23 cellular contexts compared by ENCODE assay signal in the genomic region with DNA sequence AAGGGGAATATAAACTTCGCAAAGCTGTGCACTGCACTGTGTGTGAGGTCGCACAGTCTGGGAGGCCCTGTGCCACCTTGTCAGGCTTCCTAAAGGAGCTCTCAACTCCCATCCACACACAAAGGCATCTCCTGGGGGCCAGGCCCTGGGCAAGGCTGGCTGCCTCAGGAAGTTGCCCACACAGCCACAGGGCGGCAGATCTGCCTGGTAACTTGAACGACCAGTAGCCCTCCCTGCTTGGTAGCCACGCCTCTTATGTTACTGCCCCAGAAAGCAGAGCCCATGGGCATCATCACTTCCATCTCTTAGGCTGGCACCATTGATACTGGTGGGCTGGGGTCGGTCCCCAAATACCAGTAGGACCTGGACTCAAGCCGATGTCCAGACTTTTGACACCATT.
"Had no signal": no experiment of that assay in that cellular context is flagged by ENCODE, and none has a peak within 500 bp of the region (broad histone marks: within the 10 kb centered on the region; RNA-seq: fewer than 3 reads in every experiment).

No MANE protein-coding gene starts in this region.

- H3K36me3 Mint-ChIP-seq: activated naive CD4-positive, alpha-beta T cell treated with anti-CD3 and anti-CD28 coated beads, Interleukin-2, amount 50 U/mL, for 24 hours; natural killer cell treated with Interleukin-12 subunit alpha and Interleukin-12 subunit beta and Interleukin-15 and Interleukin-18, amount 100 ng/mL, for 72 hours had no signal

- H3K27me3 ChIP-seq: ascending aorta, ovary, right atrium auricular region had no signal

- H3K4me3 Mint-ChIP-seq: activated CD8-positive, alpha-beta T cell treated with anti-CD3 and anti-CD28 coated beads, Interleukin-2, amount 10 ng/mL, durations not matched to agents 7 days and 5 days; activated naive CD4-positive, alpha-beta T cell treated with anti-CD3 and anti-CD28 coated beads, Interleukin-2, amount 50 U/mL, for 24 hours; central memory CD8-positive, alpha-beta T cell; effector memory CD8-positive, alpha-beta T cell; natural killer cell treated with Interleukin-12 subunit alpha and Interleukin-12 subunit beta and Interleukin-15 and Interleukin-18, amount 100 ng/mL, for 72 hours had no signal

- ATAC-seq: activated CD8-positive, alpha-beta T cell treated with anti-CD3 and anti-CD28 coated beads, Interleukin-2, amount 10 ng/mL, durations not matched to agents 7 days and 5 days; effector memory CD8-positive, alpha-beta T cell; esophagus mucosa; stimulated activated naive CD8-positive, alpha-beta T cell treated with anti-CD3 and anti-CD28 coated beads, Interleukin-15, Interleukin-2, amounts not matched to agents 100 U/mL and 50 U/mL, for 24 hours had no signal

- H3K9me3 Mint-ChIP-seq: activated naive CD4-positive, alpha-beta T cell treated with anti-CD3 and anti-CD28 coated beads, Interleukin-2, amount 50 U/mL, for 24 hours; central memory CD8-positive, alpha-beta T cell; effector memory CD8-positive, alpha-beta T cell; natural killer cell treated with Interleukin-12 subunit alpha and Interleukin-12 subunit beta and Interleukin-15 and Interleukin-18, amount 100 ng/mL, for 72 hours had no signal

- DNase-seq: activated CD4-positive, alpha-beta T cell treated with anti-CD3 and anti-CD28 coated beads, Interleukin-2, amount 50 U/mL, for 1 hour; activated CD4-positive, CD25-positive, alpha-beta regulatory T cell treated with anti-CD3 and anti-CD28 coated beads, Interleukin-2, amount 50 U/mL, for 72 hours; activated CD8-positive, alpha-beta T cell treated with anti-CD3 and anti-CD28 coated beads, Interleukin-2, amount 10 ng/mL, durations not matched to agents 7 days and 5 days; activated gamma-delta T cell treated with Interleukin-2 at 50 U/mL for 16 hours; effector memory CD8-positive, alpha-beta T cell; foreskin melanocyte; hippocampal formation; ovary; spleen; stimulated activated CD4-positive, alpha-beta T cell treated with anti-CD3 and anti-CD28 coated beads, Interleukin-4, amount 100 ng/mL, for 24 hours; stimulated activated naive CD8-positive, alpha-beta T cell treated with anti-CD3 and anti-CD28 coated beads, Interleukin-15, Interleukin-2, amounts not matched to agents 100 U/mL and 50 U/mL, for 24 hours; tibial artery had no signal

- H3K9me3 ChIP-seq: ascending aorta, neutrophil, ovary, prostate gland, right atrium auricular region, spleen, tibial artery had no signal

- H3K4me1 Mint-ChIP-seq: activated naive CD4-positive, alpha-beta T cell treated with anti-CD3 and anti-CD28 coated beads, Interleukin-2, amount 50 U/mL, for 24 hours; central memory CD8-positive, alpha-beta T cell had no signal

- H3K27ac ChIP-seq: ascending aorta, neutrophil, ovary, prostate gland, right atrium auricular region, spleen, tibial artery, VCaP had no signal

- H3K36me3 ChIP-seq: ascending aorta, neutrophil, ovary, prostate gland, right atrium auricular region, spleen, tibial artery had no signal

- FAIRE-seq: colon, endothelial cell of umbilical vein had no signal

- H3K4me3 ChIP-seq: ascending aorta, ovary, prostate gland, right atrium auricular region, spleen, tibial artery had no signal

- H3K4me1 ChIP-seq: ascending aorta, prostate gland, right atrium auricular region, spleen, tibial artery had no signal

- H3K27ac Mint-ChIP-seq: activated CD8-positive, alpha-beta T cell treated with anti-CD3 and anti-CD28 coated beads, Interleukin-2, amount 10 ng/mL, durations not matched to agents 7 days and 5 days; activated naive CD4-positive, alpha-beta T cell treated with anti-CD3 and anti-CD28 coated beads, Interleukin-2, amount 50 U/mL, for 24 hours; effector memory CD8-positive, alpha-beta T cell; natural killer cell treated with Interleukin-12 subunit alpha and Interleukin-12 subunit beta and Interleukin-15 and Interleukin-18, amount 100 ng/mL, for 72 hours had no signal
